Comparison of ENCODE assay signal across 1 cellular context in genomic region chr21:34592120-34592561, GRCh38.
TF ChIP-seq lines count a peak whose summit lies in the region.

No MANE protein-coding gene starts in this region.

TF ChIP-seq in GM23338, 12 proteins besides CTCF, POLR2A, EP300 and RAD21 (continued from another document):
- TF ChIP-seq, protein P1, sequence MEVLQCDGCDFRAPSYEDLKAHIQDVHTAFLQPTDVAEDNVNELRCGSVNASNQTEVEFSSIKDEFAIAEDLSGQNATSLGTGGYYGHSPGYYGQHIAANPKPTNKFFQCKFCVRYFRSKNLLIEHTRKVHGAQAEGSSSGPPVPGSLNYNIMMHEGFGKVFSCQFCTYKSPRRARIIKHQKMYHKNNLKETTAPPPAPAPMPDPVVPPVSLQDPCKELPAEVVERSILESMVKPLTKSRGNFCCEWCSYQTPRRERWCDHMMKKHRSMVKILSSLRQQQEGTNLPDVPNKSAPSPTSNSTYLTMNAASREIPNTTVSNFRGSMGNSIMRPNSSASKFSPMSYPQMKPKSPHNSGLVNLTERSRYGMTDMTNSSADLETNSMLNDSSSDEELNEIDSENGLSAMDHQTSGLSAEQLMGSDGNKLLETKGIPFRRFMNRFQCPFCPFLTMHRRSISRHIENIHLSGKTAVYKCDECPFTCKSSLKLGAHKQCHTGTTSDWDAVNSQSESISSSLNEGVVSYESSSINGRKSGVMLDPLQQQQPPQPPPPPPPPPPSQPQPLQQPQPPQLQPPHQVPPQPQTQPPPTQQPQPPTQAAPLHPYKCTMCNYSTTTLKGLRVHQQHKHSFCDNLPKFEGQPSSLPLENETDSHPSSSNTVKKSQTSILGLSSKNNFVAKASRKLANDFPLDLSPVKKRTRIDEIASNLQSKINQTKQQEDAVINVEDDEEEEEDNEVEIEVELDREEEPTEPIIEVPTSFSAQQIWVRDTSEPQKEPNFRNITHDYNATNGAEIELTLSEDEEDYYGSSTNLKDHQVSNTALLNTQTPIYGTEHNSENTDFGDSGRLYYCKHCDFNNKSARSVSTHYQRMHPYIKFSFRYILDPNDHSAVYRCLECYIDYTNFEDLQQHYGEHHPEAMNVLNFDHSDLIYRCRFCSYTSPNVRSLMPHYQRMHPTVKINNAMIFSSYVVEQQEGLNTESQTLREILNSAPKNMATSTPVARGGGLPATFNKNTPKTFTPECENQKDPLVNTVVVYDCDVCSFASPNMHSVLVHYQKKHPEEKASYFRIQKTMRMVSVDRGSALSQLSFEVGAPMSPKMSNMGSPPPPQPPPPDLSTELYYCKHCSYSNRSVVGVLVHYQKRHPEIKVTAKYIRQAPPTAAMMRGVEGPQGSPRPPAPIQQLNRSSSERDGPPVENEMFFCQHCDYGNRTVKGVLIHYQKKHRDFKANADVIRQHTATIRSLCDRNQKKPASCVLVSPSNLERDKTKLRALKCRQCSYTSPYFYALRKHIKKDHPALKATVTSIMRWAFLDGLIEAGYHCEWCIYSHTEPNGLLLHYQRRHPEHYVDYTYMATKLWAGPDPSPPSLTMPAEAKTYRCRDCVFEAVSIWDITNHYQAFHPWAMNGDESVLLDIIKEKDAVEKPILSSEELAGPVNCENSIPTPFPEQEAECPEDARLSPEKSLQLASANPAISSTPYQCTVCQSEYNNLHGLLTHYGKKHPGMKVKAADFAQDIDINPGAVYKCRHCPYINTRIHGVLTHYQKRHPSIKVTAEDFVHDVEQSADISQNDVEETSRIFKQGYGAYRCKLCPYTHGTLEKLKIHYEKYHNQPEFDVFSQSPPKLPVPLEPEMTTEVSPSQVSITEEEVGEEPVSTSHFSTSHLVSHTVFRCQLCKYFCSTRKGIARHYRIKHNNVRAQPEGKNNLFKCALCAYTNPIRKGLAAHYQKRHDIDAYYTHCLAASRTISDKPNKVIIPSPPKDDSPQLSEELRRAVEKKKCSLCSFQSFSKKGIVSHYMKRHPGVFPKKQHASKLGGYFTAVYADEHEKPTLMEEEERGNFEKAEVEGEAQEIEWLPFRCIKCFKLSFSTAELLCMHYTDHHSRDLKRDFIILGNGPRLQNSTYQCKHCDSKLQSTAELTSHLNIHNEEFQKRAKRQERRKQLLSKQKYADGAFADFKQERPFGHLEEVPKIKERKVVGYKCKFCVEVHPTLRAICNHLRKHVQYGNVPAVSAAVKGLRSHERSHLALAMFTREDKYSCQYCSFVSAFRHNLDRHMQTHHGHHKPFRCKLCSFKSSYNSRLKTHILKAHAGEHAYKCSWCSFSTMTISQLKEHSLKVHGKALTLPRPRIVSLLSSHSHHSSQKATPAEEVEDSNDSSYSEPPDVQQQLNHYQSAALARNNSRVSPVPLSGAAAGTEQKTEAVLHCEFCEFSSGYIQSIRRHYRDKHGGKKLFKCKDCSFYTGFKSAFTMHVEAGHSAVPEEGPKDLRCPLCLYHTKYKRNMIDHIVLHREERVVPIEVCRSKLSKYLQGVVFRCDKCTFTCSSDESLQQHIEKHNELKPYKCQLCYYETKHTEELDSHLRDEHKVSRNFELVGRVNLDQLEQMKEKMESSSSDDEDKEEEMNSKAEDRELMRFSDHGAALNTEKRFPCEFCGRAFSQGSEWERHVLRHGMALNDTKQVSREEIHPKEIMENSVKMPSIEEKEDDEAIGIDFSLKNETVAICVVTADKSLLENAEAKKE (CRISPR knock-in tag; IDR thresholded peaks at IDR 0.05), result no peak
- TF ChIP-seq JUNB (IDR thresholded peaks at IDR 0.05; ENCODE audit: unreplicated experiment), result no peak
- no peak for TF ChIP-seq ZNF114 (CRISPR knock-in tag; IDR thresholded peaks at IDR 0.05)
- TF ChIP-seq REST (IDR thresholded peaks at IDR 0.05; ENCODE audit: unreplicated experiment), result no peak
